Comparison of ENCODE assay signal across 9 cellular contexts in the genomic region with DNA sequence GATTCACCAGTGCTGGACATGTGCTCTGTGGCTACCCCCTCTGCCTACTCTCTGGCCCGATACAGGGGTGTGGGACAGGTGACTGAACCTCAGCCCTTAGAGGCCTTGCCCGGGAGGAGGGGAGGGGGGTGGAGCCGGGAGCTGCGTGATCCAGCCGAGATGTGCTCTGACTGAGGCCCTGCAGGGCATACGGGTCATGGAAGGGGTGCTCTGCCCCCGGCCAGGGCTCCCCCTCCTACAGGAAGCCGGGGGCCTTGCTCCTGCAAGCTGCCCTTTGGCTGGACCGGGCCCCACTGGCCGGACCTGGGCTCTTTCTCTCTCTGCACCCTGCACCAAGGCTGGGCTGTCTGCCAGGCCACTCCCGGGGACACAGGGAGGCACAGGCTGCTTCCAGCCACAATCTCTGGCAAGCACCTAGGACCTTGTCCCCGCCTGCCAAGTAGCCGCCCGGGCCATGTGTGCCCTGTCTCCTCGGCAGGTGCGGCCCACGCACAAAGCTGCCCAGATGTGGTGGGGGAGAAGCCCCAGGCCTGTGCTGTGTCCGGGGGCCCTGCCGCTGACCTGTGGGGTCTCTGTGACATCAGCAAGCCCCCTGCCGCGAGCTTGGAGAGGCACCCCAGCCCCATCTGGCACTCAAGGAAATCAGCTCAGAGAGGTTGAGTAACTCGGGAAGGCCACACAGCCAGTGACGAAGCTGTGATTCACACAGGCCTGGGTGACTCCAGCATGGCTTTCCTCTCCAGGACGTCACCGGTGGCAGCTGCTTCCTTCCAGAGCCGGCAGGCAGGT. TPM values are rescaled to one million over a fixed set of nuclear protein-coding genes. Genes with fewer than 3 reads are reported as not detected.
DNase-seq lines count a peak whose midpoint lies in the region; ATAC-seq, FAIRE-seq and TF ChIP-seq lines count a peak whose summit lies in the region.
"Had no signal": no experiment of that assay in that cellular context is flagged by ENCODE, and none has a peak within 500 bp of the region (broad histone marks: within the 10 kb centered on the region; RNA-seq: fewer than 3 reads in every experiment).

No MANE protein-coding gene starts in this region.

- H3K4me3 Mint-ChIP-seq in activated T-helper 17 cell treated with anti-CD3 and anti-CD28 coated beads, Interleukin-2, amount 50 U/mL, for 72 hours: no peak overlapping the region

- no peak for FAIRE-seq in kidney (lab: Jason Lieb, UNC)

- peak; percentile 91 for DNase-seq in 8988T
- peak; percentile 57 for DNase-seq in GM03348 (ENCODE audit: low spot score)
- DNase-seq in kidney: peak; percentile 92
- no peak for DNase-seq in OCI-M1 (lab: John Stamatoyannopoulos, UW)
- DNase-seq in AML-193 (lab: John Stamatoyannopoulos, UW): no peak
- no peak for DNase-seq in MM.1S
- DNase-seq: NCI-H526 had no signal

- H3K27ac ChIP-seq in kidney (ENCODE audit: low read depth in 2 of 2, low read length in 2 of 2) (peak overlapping the region in 1 of 2 donors; percentile 57), MM.1S (ENCODE audit: low read length) (no peak overlapping the region)

- H3K9me3 ChIP-seq in kidney (ENCODE audit: control insufficient read depth in 1 of 2, low read length in 2 of 2) (no peaks in the 10 kb centered on the region), MM.1S (replicated peaks; ENCODE audit: insufficient read depth, low read length) (no peaks in the 10 kb centered on the region)

- TF ChIP-seq CTCF in kidney (IDR thresholded peaks at IDR 0.05; ENCODE audit: borderline replicate concordance, extremely low read depth, insufficient read depth) (no peak), MM.1S (IDR thresholded peaks at IDR 0.05; ENCODE audit: low read length) (no peak)

- no peak overlapping the region for H3K4me3 ChIP-seq in kidney (ENCODE audit: low read length in 2 of 2)
- H3K4me3 ChIP-seq in MM.1S (ENCODE audit: low read length): no peak overlapping the region

- no peaks in the 10 kb centered on the region for H3K9me3 Mint-ChIP-seq in activated T-helper 17 cell treated with anti-CD3 and anti-CD28 coated beads, Interleukin-2, amount 50 U/mL, for 72 hours

- no peaks in the 10 kb centered on the region for H3K36me3 ChIP-seq in kidney (ENCODE audit: control insufficient read depth in 1 of 2, insufficient read depth in 2 of 2, low read length in 2 of 2)
- H3K36me3 ChIP-seq in MM.1S (replicated peaks; ENCODE audit: insufficient read depth, low read length): no peaks in the 10 kb centered on the region

- H3K27me3 ChIP-seq in MM.1S (replicated peaks; ENCODE audit: insufficient read depth, low read length): peaks cover 53% of the 10 kb centered on the region

- no peak overlapping the region for H3K27ac Mint-ChIP-seq in activated T-helper 17 cell treated with anti-CD3 and anti-CD28 coated beads, Interleukin-2, amount 50 U/mL, for 72 hours

- ATAC-seq in activated T-helper 17 cell treated with anti-CD3 and anti-CD28 coated beads, Interleukin-2, amount 50 U/mL, for 72 hours (replicated peaks): peak; percentile 89
- no peak for ATAC-seq in HG02759 (IDR thresholded peaks at IDR 0.05; ENCODE audit: unreplicated experiment)

- H3K9me2 ChIP-seq in MM.1S (replicated peaks; ENCODE audit: insufficient read depth, low read length): no peaks in the 10 kb centered on the region

- intact Hi-C loops in kidney (cut with DNase I): no loop called here

- no peak overlapping the region for H3K4me2 ChIP-seq in MM.1S (ENCODE audit: low read depth, low read length)

- no peaks in the 10 kb centered on the region for H3K27me3 Mint-ChIP-seq in activated T-helper 17 cell treated with anti-CD3 and anti-CD28 coated beads, Interleukin-2, amount 50 U/mL, for 72 hours

- H3F3A ChIP-seq in MM.1S (ENCODE audit: insufficient read depth, low read length): no peaks in the 10 kb centered on the region

- H3K4me1 Mint-ChIP-seq in activated T-helper 17 cell treated with anti-CD3 and anti-CD28 coated beads, Interleukin-2, amount 50 U/mL, for 72 hours: peaks cover 5% of the 10 kb centered on the region

- no peaks in the 10 kb centered on the region for H3K36me3 Mint-ChIP-seq in activated T-helper 17 cell treated with anti-CD3 and anti-CD28 coated beads, Interleukin-2, amount 50 U/mL, for 72 hours (ENCODE audit: low read depth)

- H3K9ac ChIP-seq in kidney (ENCODE audit: low read length in 2 of 2) (peak overlapping the region in 1 of 2 donors; percentile 46), MM.1S (ENCODE audit: low read length) (no peak overlapping the region)

- H4K20me1 ChIP-seq in MM.1S (ENCODE audit: insufficient read depth, low read length): no peaks in the 10 kb centered on the region

- H3K79me2 ChIP-seq in MM.1S (ENCODE audit: low read length): no peaks in the 10 kb centered on the region

- peaks cover 6 to 13% of the 10 kb centered on the region in 2 donors for H3K4me1 ChIP-seq in kidney (ENCODE audit: control insufficient read depth in 1 of 2, insufficient read depth in 1 of 2, low read depth in 1 of 2, low read length in 2 of 2)
- no peaks in the 10 kb centered on the region for H3K4me1 ChIP-seq in MM.1S (ENCODE audit: low read length)

- no peak overlapping the region for H2AFZ ChIP-seq in MM.1S (ENCODE audit: low read length)

RNA-seq across cellular contexts. Expression of gene SCNN1D, which starts 1.5 kb away (rescaled TPM):
- total RNA-seq in activated T-helper 17 cell treated with anti-CD3 and anti-CD28 coated beads, Interleukin-2, amount 50 U/mL, for 72 hours: 1 to 10 TPM; 4.7 to 9.8 TPM
- total RNA-seq in kidney: 4.6 TPM
- polyA plus RNA-seq in kidney (ENCODE audit: insufficient read depth, low read depth, low replicate concordance): 4.6 TPM

RNA-seq across cellular contexts. Expression of gene UBE2J2, which starts 8.1 kb away (rescaled TPM):
- total RNA-seq in activated T-helper 17 cell treated with anti-CD3 and anti-CD28 coated beads, Interleukin-2, amount 50 U/mL, for 72 hours: 10 to 100 TPM; 68.7 to 78.0 TPM
- total RNA-seq in kidney: 56.6 TPM
- polyA plus RNA-seq in kidney (ENCODE audit: insufficient read depth, low read depth, low replicate concordance): 57.4 TPM

RNA-seq across cellular contexts. Expression of gene ACAP3, which starts 26.0 kb away (rescaled TPM):
- total RNA-seq in activated T-helper 17 cell treated with anti-CD3 and anti-CD28 coated beads, Interleukin-2, amount 50 U/mL, for 72 hours: 10 to 100 TPM; 41.4 to 43.3 TPM
- total RNA-seq in kidney: 39.5 TPM
- 15.9 TPM for polyA plus RNA-seq in kidney (ENCODE audit: insufficient read depth, low read depth, low replicate concordance)

RNA-seq across cellular contexts. Expression of gene PUSL1, which starts 26.7 kb away (rescaled TPM):
- total RNA-seq in activated T-helper 17 cell treated with anti-CD3 and anti-CD28 coated beads, Interleukin-2, amount 50 U/mL, for 72 hours: 10 to 100 TPM; 15.9 to 24.0 TPM
- 12.6 TPM for total RNA-seq in kidney
- polyA plus RNA-seq in kidney (ENCODE audit: insufficient read depth, low read depth, low replicate concordance): 13.9 TPM

RNA-seq across cellular contexts. Expression of gene C1QTNF12, which starts 35.2 kb away (rescaled TPM):
- 1 to 10 TPM; 1.8 to 7.5 TPM for total RNA-seq in activated T-helper 17 cell treated with anti-CD3 and anti-CD28 coated beads, Interleukin-2, amount 50 U/mL, for 72 hours
- 3.1 TPM for total RNA-seq in kidney
- 9.9 TPM for polyA plus RNA-seq in kidney (ENCODE audit: insufficient read depth, low read depth, low replicate concordance)

Comparison
In these comparisons a context has a peak if more than half of its experiments do, and no peak if none do; other contexts are left out.
1. DNase-seq: peak in 8988T (single experiment), GM03348 (single experiment) and kidney (single experiment); none in OCI-M1 (single experiment), AML-193 (0 of 2) and MM.1S (single experiment).